21 cellular contexts compared by ENCODE assay signal in the genomic region with DNA sequence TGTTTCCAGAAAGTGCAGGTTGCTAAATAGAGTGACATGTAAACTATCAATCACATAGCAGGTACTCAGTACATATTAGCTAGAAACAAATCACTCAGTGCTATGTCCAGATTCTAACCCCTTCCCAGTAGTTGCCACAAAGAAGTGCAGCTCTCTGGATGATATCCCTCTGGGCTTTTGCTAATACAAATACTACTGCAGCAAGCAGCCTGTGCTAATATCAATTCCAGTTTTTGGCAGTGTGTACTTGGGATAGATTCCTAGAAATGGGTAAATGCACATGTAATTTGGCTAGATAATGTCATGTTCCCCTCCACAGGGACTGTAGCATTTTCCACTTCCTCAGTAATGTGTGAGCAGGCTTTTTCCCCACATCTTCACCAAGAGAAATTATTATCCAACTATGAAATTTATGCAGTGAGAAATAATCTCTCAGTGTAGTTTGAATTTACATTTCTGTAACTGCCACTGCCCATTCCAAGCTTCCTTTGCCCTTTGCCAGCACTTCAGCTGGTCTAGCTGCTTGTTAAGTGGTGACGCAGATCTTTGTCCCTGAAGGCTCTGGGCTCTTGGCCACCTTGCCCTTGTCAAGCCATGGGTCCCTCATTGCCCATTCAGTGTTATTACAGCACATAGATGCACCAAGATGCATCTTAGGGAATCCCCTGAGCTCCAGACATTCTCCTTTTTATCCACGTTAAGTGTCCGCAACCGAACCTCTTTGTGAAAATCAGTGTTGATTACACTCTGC.
"Had no signal": no experiment of that assay in that cellular context is flagged by ENCODE, and none has a peak within 500 bp of the region (broad histone marks: within the 10 kb centered on the region; RNA-seq: fewer than 3 reads in every experiment).

No MANE protein-coding gene starts in this region.

- H3K36me3 ChIP-seq: left lung, lower lobe of right lung, neutrophil, stomach, tibial artery, upper lobe of left lung had no signal

- H3K4me2 ChIP-seq: smooth muscle cell had no signal

- DNase-seq: dermis blood vessel endothelial cell; effector memory CD4-positive, alpha-beta T cell; erythroblast; kidney; left lung; lower lobe of right lung; naive B cell; stimulated activated CD4-positive, alpha-beta T cell treated with anti-CD3 and anti-CD28 coated beads, Interleukin-12 subunit alpha, Interleukin-12 subunit beta, amount 100 ng/mL, for 4 hours; stimulated activated CD4-positive, alpha-beta T cell treated with anti-CD3 and anti-CD28 coated beads, Interleukin-1b, Interleukin-23, amount 100 ng/mL, for 48 hours; stimulated activated CD4-positive, alpha-beta T cell treated with anti-CD3 and anti-CD28 coated beads, Interleukin-4, amount 100 ng/mL, for 1 hour; stimulated activated CD8-positive, alpha-beta memory T cell treated with anti-CD3 and anti-CD28 coated beads, Interleukin-4, amount 100 ng/mL, for 48 hours; stimulated activated naive CD4-positive, alpha-beta T cell treated with Interleukin-2 at 50 U/mL for 16 hours; stomach; tibial artery; upper lobe of left lung had no signal

- H3K4me1 ChIP-seq: left lung, lower lobe of right lung, parathyroid adenoma, stomach, tibial artery, upper lobe of left lung had no signal

- H3K4me3 ChIP-seq: coronary artery, left lung, lower lobe of right lung, smooth muscle cell, stomach, tibial artery, upper lobe of left lung had no signal

- H2AFZ ChIP-seq: parathyroid adenoma had no signal

- H3K79me2 ChIP-seq: parathyroid adenoma had no signal

- H3K9ac ChIP-seq: parathyroid adenoma had no signal

- H3K9me3 ChIP-seq: left lung, lower lobe of right lung, neutrophil, stomach, tibial artery, upper lobe of left lung had no signal

- ATAC-seq: left lung; lower lobe of right lung; natural killer cell treated with Interleukin-12 subunit alpha and Interleukin-12 subunit beta and Interleukin-15 and Interleukin-18, amount 100 ng/mL, for 72 hours; sciatic nerve had no signal

- H3K27ac ChIP-seq: coronary artery, left lung, lower lobe of right lung, neutrophil, parathyroid adenoma, stomach, tibial artery, upper lobe of left lung had no signal

- H3K27me3 ChIP-seq: upper lobe of left lung had no signal
